Comparison of ENCODE assay signal across 16 cellular contexts in the genomic region with DNA sequence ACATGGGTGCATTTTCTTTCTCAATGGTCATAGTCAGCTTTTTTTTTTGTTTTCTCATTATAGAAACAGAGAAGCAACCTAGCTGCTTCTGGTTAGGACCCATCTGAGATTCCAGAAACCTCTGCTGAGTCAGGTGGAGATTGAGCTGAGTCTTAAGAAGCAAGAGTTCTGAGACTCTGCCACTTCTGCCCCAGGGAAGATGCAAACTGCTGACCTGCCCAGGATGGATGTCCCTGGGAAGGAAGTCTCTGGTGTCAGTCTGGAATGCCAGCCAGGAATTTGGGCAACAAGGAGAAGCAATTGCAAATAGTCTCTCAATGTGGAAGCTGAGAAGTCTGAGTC.
DNase-seq lines count a peak whose midpoint lies in the region; ATAC-seq and TF ChIP-seq lines count a peak whose summit lies in the region.
"Had no signal": no experiment of that assay in that cellular context is flagged by ENCODE, and none has a peak within 500 bp of the region (broad histone marks: within the 10 kb centered on the region; RNA-seq: fewer than 3 reads in every experiment).

No MANE protein-coding gene starts in this region.

- peak; percentile 37 for ATAC-seq in left ventricle myocardium superior
- peak; percentile 42 for ATAC-seq in HG03039 (IDR thresholded peaks at IDR 0.05; ENCODE audit: unreplicated experiment)
- no peak for ATAC-seq in GM21367 (IDR thresholded peaks at IDR 0.05; ENCODE audit: unreplicated experiment)
- ATAC-seq: A549 had no signal

- H3K4me1 ChIP-seq in right atrium auricular region: peaks cover 0 to 19% of the 10 kb centered on the region in 2 donors
- H3K4me1 ChIP-seq: A549, Caco-2 had no signal

- H3K4me3 ChIP-seq in right atrium auricular region: no peak overlapping the region
- no peak overlapping the region for H3K4me3 ChIP-seq in choroid plexus epithelial cell (ENCODE audit: low read depth, low read length)
- H3K4me3 ChIP-seq: A549, lung, skin epidermis had no signal

- H3K36me3 ChIP-seq in right atrium auricular region: no peaks in the 10 kb centered on the region

- no peak for DNase-seq in left ventricle myocardium superior
- no peak for DNase-seq in right atrium auricular region (ENCODE audit: low spot score)
- peak; percentile 48 for DNase-seq in choroid plexus epithelial cell (ENCODE audit: low read depth)
- DNase-seq in activated CD4-positive, CD25-positive, alpha-beta regulatory T cell (lab: John Stamatoyannopoulos, UW): no peak
- no peak for DNase-seq in stimulated activated CD4-positive, alpha-beta T cell treated with anti-CD3 and anti-CD28 coated beads, Interleukin-4, amount 100 ng/mL, for 1 hour
- DNase-seq in ureter (ENCODE audit: low spot score): no peak
- DNase-seq: aorta, Caco-2, GOT3, NCI-H526, T1000 had no signal

- TF ChIP-seq CTCF in right atrium auricular region (IDR thresholded peaks at IDR 0.05) (no peak), choroid plexus epithelial cell (conservative IDR thresholded peaks at IDR 0.05; ENCODE audit: low read depth, low read length) (no peak)

- no peak overlapping the region for H3K27ac ChIP-seq in right atrium auricular region
- H3K27ac ChIP-seq: A549 had no signal

- H3K9me3 ChIP-seq in right atrium auricular region: no peaks in the 10 kb centered on the region
- H3K9me3 ChIP-seq: A549, Caco-2 had no signal

- intact Hi-C loops in left ventricle myocardium superior (cut with micrococcal nuclease): no loop called here

- H3K27me3 ChIP-seq in right atrium auricular region: no peaks in the 10 kb centered on the region
